ENCODE assay signal across 8 cellular contexts in the genomic region with DNA sequence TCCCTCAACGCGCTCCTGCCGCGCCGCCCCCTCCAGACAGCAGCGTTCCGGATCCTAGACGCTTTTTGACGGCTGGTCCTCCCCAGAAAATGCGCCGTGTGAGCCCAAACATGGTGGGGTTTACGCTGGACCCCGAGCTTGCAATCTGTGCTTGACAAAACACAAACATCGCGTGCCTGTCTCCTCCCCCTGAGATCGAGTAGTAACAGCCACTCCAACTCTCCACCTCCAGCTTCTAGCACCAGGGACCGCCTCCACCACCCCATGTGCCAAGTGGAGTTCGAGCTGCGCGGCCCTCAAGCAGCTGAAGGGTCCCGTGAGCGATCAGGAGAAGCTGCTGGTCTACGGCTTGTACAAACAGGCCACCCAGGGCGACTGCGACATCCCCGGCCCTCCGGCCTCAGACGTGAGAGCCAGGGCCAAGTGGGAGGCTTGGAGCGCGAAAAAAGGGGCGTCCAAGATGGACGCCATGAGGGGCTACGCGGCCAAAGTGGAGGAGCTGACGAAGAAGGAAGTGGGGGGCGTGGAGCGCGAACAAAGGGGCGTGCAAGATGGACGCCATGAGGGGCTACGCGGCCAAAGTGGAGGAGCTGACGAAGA. TPM values are rescaled to one million over a fixed set of nuclear protein-coding genes. Genes with fewer than 3 reads are reported as not detected.
DNase-seq lines count a peak whose midpoint lies in the region; ATAC-seq and TF ChIP-seq lines count a peak whose summit lies in the region.

No MANE protein-coding gene starts in this region.

- peak; percentile 0 for ATAC-seq in activated T-helper 17 cell treated with anti-CD3 and anti-CD28 coated beads, Interleukin-2, amount 50 U/mL, for 72 hours (replicated peaks)
- ATAC-seq in HG02610 (IDR thresholded peaks at IDR 0.05; ENCODE audit: unreplicated experiment) = no peak

- no peaks in the 10 kb centered on the region for H3K27me3 ChIP-seq in KMS-11 (ENCODE audit: insufficient read depth, low read depth)

- H3K4me1 Mint-ChIP-seq in activated T-helper 17 cell treated with anti-CD3 and anti-CD28 coated beads, Interleukin-2, amount 50 U/mL, for 72 hours = peaks cover 32% of the 10 kb centered on the region
- H3K4me1 Mint-ChIP-seq in glutamatergic neuron (ENCODE audit: low read depth, unreplicated experiment) (peaks cover 15% of the 10 kb centered on the region), osteocyte (ENCODE audit: unreplicated experiment) (peaks cover 23% of the 10 kb centered on the region)

- peak overlapping the region; percentile 89 for H2AFZ ChIP-seq in KMS-11 (ENCODE audit: low read depth)

- no peak; the same call in 1 of the 2 replicates for TF ChIP-seq CTCF in KMS-11 (conservative IDR thresholded peaks at IDR 0.05; ENCODE audit: low read depth, low read length)
- TF ChIP-seq CTCF in glutamatergic neuron (IDR thresholded peaks at IDR 0.05; ENCODE audit: partially characterized antibody, unreplicated experiment) = no peak
- TF ChIP-seq CTCF in osteocyte (IDR thresholded peaks at IDR 0.05) = no peak

- no peak overlapping the region for H3K27ac ChIP-seq in KMS-11

- H3K36me3 ChIP-seq in KMS-11 (ENCODE audit: insufficient read depth) = no peaks in the 10 kb centered on the region

- DNase-seq in SHP77 (lab: John Stamatoyannopoulos, UW) = peak; percentile 16 to 58
- no peak for DNase-seq in SHP77 treated with DMSO at 0.1 percent for 48 hours (lab: John Stamatoyannopoulos, UW)
- peak; percentile 19 for DNase-seq in glutamatergic neuron
- no peak for DNase-seq in osteocyte (ENCODE audit: extremely low spot score, unreplicated experiment)
- DNase-seq in GM19238 (ENCODE audit: insufficient read length, low spot score) = no peak

- peak overlapping the region; percentile 97 for H3K4me3 Mint-ChIP-seq in activated T-helper 17 cell treated with anti-CD3 and anti-CD28 coated beads, Interleukin-2, amount 50 U/mL, for 72 hours
- H3K4me3 Mint-ChIP-seq in glutamatergic neuron (ENCODE audit: unreplicated experiment) (peak overlapping the region; percentile 94), osteocyte (ENCODE audit: unreplicated experiment) (peak overlapping the region; percentile 92)

- no peak overlapping the region for H3K4me3 ChIP-seq in KMS-11 (IDR thresholded peaks at IDR 0.05; ENCODE audit: insufficient read depth, low read depth, low read length)

- H3K36me3 Mint-ChIP-seq in activated T-helper 17 cell treated with anti-CD3 and anti-CD28 coated beads, Interleukin-2, amount 50 U/mL, for 72 hours (ENCODE audit: low read depth) = peaks cover 44% of the 10 kb centered on the region
- H3K36me3 Mint-ChIP-seq in glutamatergic neuron (ENCODE audit: unreplicated experiment) (peaks cover 12% of the 10 kb centered on the region), osteocyte (ENCODE audit: unreplicated experiment) (peaks cover 22% of the 10 kb centered on the region)

- H3K9me3 Mint-ChIP-seq in activated T-helper 17 cell treated with anti-CD3 and anti-CD28 coated beads, Interleukin-2, amount 50 U/mL, for 72 hours = no peaks in the 10 kb centered on the region
- H3K9me3 Mint-ChIP-seq in glutamatergic neuron (ENCODE audit: unreplicated experiment) (peaks cover 21% of the 10 kb centered on the region), osteocyte (ENCODE audit: unreplicated experiment) (no peaks in the 10 kb centered on the region)

- H3K4me1 ChIP-seq in KMS-11 (ENCODE audit: low read depth, poor library complexity, severe bottlenecking) = peaks cover 9% of the 10 kb centered on the region

- no peaks in the 10 kb centered on the region for H4K20me1 ChIP-seq in KMS-11 (ENCODE audit: insufficient read depth)

- peak overlapping the region; percentile 60 for H3K4me2 ChIP-seq in KMS-11

- no peaks in the 10 kb centered on the region for H3K27me3 Mint-ChIP-seq in activated T-helper 17 cell treated with anti-CD3 and anti-CD28 coated beads, Interleukin-2, amount 50 U/mL, for 72 hours
- peaks cover 15% of the 10 kb centered on the region for H3K27me3 Mint-ChIP-seq in glutamatergic neuron (ENCODE audit: unreplicated experiment)
- H3K27me3 Mint-ChIP-seq in osteocyte (ENCODE audit: unreplicated experiment) = no peaks in the 10 kb centered on the region

- H3K79me2 ChIP-seq in KMS-11 (ENCODE audit: insufficient read depth, low read depth) = peaks cover 31% of the 10 kb centered on the region

- H3K27ac Mint-ChIP-seq in activated T-helper 17 cell treated with anti-CD3 and anti-CD28 coated beads, Interleukin-2, amount 50 U/mL, for 72 hours = peak overlapping the region; percentile 91
- H3K27ac Mint-ChIP-seq in glutamatergic neuron (ENCODE audit: unreplicated experiment) = peak overlapping the region; percentile 90
- peak overlapping the region; percentile 87 for H3K27ac Mint-ChIP-seq in osteocyte (ENCODE audit: unreplicated experiment)

- peak overlapping the region; percentile 93; the same call in 1 of the 2 replicates for H3K9ac ChIP-seq in KMS-11

RNA-seq across cellular contexts. Expression of a gene that starts 0.7 kb away (rescaled TPM):
- total RNA-seq in activated T-helper 17 cell treated with anti-CD3 and anti-CD28 coated beads, Interleukin-2, amount 50 U/mL, for 72 hours = 10 to 100 TPM; 40.7 to 54.4 TPM
- total RNA-seq in glutamatergic neuron (ENCODE audit: unreplicated experiment) = 19.9 TPM
- 17.0 and 19.3 TPM in 2 replicates for total RNA-seq in osteocyte

RNA-seq across cellular contexts. Expression of a gene that starts 20.3 kb away (rescaled TPM):
- total RNA-seq in activated T-helper 17 cell treated with anti-CD3 and anti-CD28 coated beads, Interleukin-2, amount 50 U/mL, for 72 hours = 10 to 100 TPM; 15.0 to 22.0 TPM
- total RNA-seq in glutamatergic neuron (ENCODE audit: unreplicated experiment) (9.4 TPM), osteocyte (23.7 and 27.3 TPM in 2 replicates)

RNA-seq across cellular contexts. Expression of a gene that starts 29.4 kb away (rescaled TPM):
- 10 to 100 TPM; 41.5 to 59.0 TPM for total RNA-seq in activated T-helper 17 cell treated with anti-CD3 and anti-CD28 coated beads, Interleukin-2, amount 50 U/mL, for 72 hours
- total RNA-seq in glutamatergic neuron (ENCODE audit: unreplicated experiment) (80.1 TPM), osteocyte (51.3 and 63.4 TPM in 2 replicates)

RNA-seq across cellular contexts. Expression of a gene that starts 29.4 kb away (rescaled TPM):
- 10 to 100 TPM; 19.9 to 30.0 TPM for total RNA-seq in activated T-helper 17 cell treated with anti-CD3 and anti-CD28 coated beads, Interleukin-2, amount 50 U/mL, for 72 hours
- 11.8 TPM for total RNA-seq in glutamatergic neuron (ENCODE audit: unreplicated experiment)
- total RNA-seq in osteocyte = 10.4 and 11.6 TPM in 2 replicates

RNA-seq across cellular contexts. Expression of a gene that starts 38.1 kb away (rescaled TPM):
- total RNA-seq in activated T-helper 17 cell treated with anti-CD3 and anti-CD28 coated beads, Interleukin-2, amount 50 U/mL, for 72 hours = 10 to 100 TPM; 38.3 to 53.3 TPM
- total RNA-seq in glutamatergic neuron (ENCODE audit: unreplicated experiment) (96.4 TPM), osteocyte (75.5 and 76.7 TPM in 2 replicates)

Comparison
In these comparisons a context has a peak if more than half of its experiments do, and no peak if none do; other contexts are left out.
1. DNase-seq: peak in SHP77 (2 of 2) and glutamatergic neuron (single experiment); none in SHP77 treated with DMSO at 0.1 percent for 48 hours (single experiment), osteocyte (single experiment) and GM19238 (single experiment).
2. Peak in every context shown above with its lines, with median percentiles within 50 percentile points of each other: H3K27ac Mint-ChIP-seq and H3K4me3 Mint-ChIP-seq.